ENCODE assay signal across 8 cellular contexts in genomic region chr1:148371551-148371994, GRCh38.
DNase-seq lines count a peak whose midpoint lies in the region; ATAC-seq and TF ChIP-seq lines count a peak whose summit lies in the region.
"Not testable (repeated sequence)": the region's sequence is repeated elsewhere in the genome, so short reads cannot be mapped to it uniquely, and the experiment has no call there.

No MANE protein-coding gene starts in this region.

- not testable (repeated sequence) for H3K9me3 ChIP-seq in DND-41 (ENCODE audit: insufficient read depth, low read length, severe bottlenecking); left ventricle myocardium inferior (replicated peaks); ovary

- TF ChIP-seq CTCF in DND-41 (IDR thresholded peaks at IDR 0.05; ENCODE audit: borderline replicate concordance, extremely low read depth, low read length, poor library complexity, severe bottlenecking) (peak; percentile 72), brain microvascular endothelial cell (IDR thresholded peaks at IDR 0.05; ENCODE audit: low read depth, low read length, missing control alignments) (peak; percentile 79), left ventricle myocardium inferior (IDR thresholded peaks at IDR 0.05; ENCODE audit: borderline replicate concordance) (peak; percentile 75), ovary (IDR thresholded peaks at IDR 0.05) (peak; percentile 55 to 73 (median 69))

- TF ChIP-seq EP300 in ovary (IDR thresholded peaks at IDR 0.05), result not testable (repeated sequence)

- not testable (repeated sequence) for H3K79me2 ChIP-seq in DND-41 (ENCODE audit: insufficient read depth, low read length)

- in situ Hi-C loops in brain microvascular endothelial cell (cut with HindIII; ENCODE audit: low pct_ligation_motif_present, low sequenced_read_pairs), result not testable (repeated sequence)

- DNase-seq in DND-41, result peak; percentile 63
- DNase-seq in HUDEP-2 (lab: John Stamatoyannopoulos, UW; ENCODE audit: unreplicated experiment in 76 of 76), result peak in 60 of 76 experiments; percentile 6 to 71 (median 34)
- DNase-seq in NK-92 (lab: John Stamatoyannopoulos, UW; ENCODE audit: unreplicated experiment), result peak; percentile 61
- DNase-seq in activated CD4-positive, alpha-beta T cell treated with anti-CD3 and anti-CD28 coated beads for 4 hours, result peak; percentile 65 to 72
- DNase-seq in brain microvascular endothelial cell, result peak; percentile 80
- not testable (repeated sequence) for DNase-seq in left ventricle myocardium inferior
- DNase-seq in ovary, result peak; percentile 35 to 66 (median 55)
- DNase-seq in stromal cell of bone marrow (ENCODE audit: low read depth), result peak; percentile 58

- ATAC-seq in DND-41 (ENCODE audit: insufficient read depth, low read depth), result peak; percentile 93

- H3K4me3 ChIP-seq in DND-41 (ENCODE audit: low read depth in 1 of 2, low read length in 2 of 2); brain microvascular endothelial cell (ENCODE audit: low read depth, low read length); left ventricle myocardium inferior; ovary: not testable (repeated sequence)

- not testable (repeated sequence) for H3K4me2 ChIP-seq in DND-41 (ENCODE audit: insufficient read depth, low read length)

- intact Hi-C loops in left ventricle myocardium inferior (cut with micrococcal nuclease); ovary (cut with DNase I): not testable (repeated sequence)

- not testable (repeated sequence) for H3K27me3 ChIP-seq in DND-41 (ENCODE audit: insufficient read depth, low read length, poor library complexity); brain microvascular endothelial cell (replicated peaks); ovary
- peaks cover 62% of the 10 kb centered on the region for H3K27me3 ChIP-seq in left ventricle myocardium inferior (ENCODE audit: low read depth)

- H3K36me3 ChIP-seq in DND-41 (ENCODE audit: insufficient read depth, low read length); brain microvascular endothelial cell (replicated peaks); left ventricle myocardium inferior; ovary: not testable (repeated sequence)

- H3K27ac ChIP-seq in DND-41 (ENCODE audit: low read length); left ventricle myocardium inferior (replicated peaks); ovary: not testable (repeated sequence)
- peak overlapping the region; percentile 37 for H3K27ac ChIP-seq in brain microvascular endothelial cell

- not testable (repeated sequence) for H3K9ac ChIP-seq in DND-41 (ENCODE audit: low read depth, low read length)

- not testable (repeated sequence) for H3K4me1 ChIP-seq in DND-41 (ENCODE audit: insufficient read depth, low read length); left ventricle myocardium inferior; ovary (ENCODE audit: insufficient read depth)

- H2AFZ ChIP-seq in DND-41 (ENCODE audit: low read depth, low read length), result not testable (repeated sequence)

- TF ChIP-seq POLR2A in ovary (IDR thresholded peaks at IDR 0.05), result not testable (repeated sequence)

- 11 to 17% (median 12%) methylated on average over 4 of the region's 4 CpGs for WGBS in ovary, 3 donors

- not testable (repeated sequence) for H4K20me1 ChIP-seq in DND-41 (ENCODE audit: insufficient read depth, low read length)
